27 cellular contexts compared by ENCODE assay signal in the genomic region with DNA sequence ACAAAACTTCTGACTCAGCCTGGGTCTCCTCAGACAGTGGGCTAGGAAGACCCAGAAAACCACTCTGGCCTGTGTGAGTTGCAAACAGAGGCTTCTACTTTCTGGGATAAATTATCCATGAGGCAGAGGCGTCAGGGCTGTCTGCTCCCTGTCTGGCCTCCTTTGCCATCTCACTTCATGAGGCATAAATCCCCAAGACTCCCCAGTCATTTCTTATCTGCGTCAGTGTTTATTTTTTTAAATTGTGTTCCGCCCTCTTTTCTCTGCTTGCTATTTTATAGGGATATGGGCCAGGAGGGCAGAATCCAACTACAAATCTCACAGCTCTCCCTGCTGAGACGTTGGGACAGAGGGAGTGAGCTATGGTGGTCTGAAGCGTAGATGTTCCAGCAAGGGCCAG.
"Had no signal": no experiment of that assay in that cellular context is flagged by ENCODE, and none has a peak within 500 bp of the region (broad histone marks: within the 10 kb centered on the region; RNA-seq: fewer than 3 reads in every experiment).

No MANE protein-coding gene starts in this region.

- H3K9me3 Mint-ChIP-seq: activated CD4-positive, alpha-beta memory T cell treated with anti-CD3 and anti-CD28 coated beads for 36 hours; activated naive CD8-positive, alpha-beta T cell treated with anti-CD3 and anti-CD28 coated beads, Interleukin-2, amount 10 ng/mL, durations not matched to agents 7 days and 5 days; activated T-helper 17 cell treated with anti-CD3 and anti-CD28 coated beads, Interleukin-2, amount 50 U/mL, for 72 hours; central memory CD8-positive, alpha-beta T cell; natural killer cell; T-helper 2 cell treated with Interferon-gamma antibody and Interleukin-4, amounts not matched to agents 5 μg/mL and 100 μg/mL, for 36 hours had no signal

- H3K27ac ChIP-seq: brain microvascular endothelial cell, esophagus muscularis mucosa, parathyroid adenoma, sigmoid colon, SK-N-MC had no signal

- FAIRE-seq: endothelial cell of umbilical vein, keratinocyte, TTC549 had no signal

- DNase-seq: activated CD4-positive, alpha-beta memory T cell treated with anti-CD3 and anti-CD28 coated beads for 36 hours; activated CD4-positive, alpha-beta T cell treated with anti-CD3 and anti-CD28 coated beads for 4 hours; activated CD8-positive, alpha-beta memory T cell treated with anti-CD3 and anti-CD28 coated beads, Interleukin-2, amount 10 ng/mL, durations not matched to agents 7 days and 5 days; activated naive CD4-positive, alpha-beta T cell; activated naive CD8-positive, alpha-beta T cell treated with anti-CD3 and anti-CD28 coated beads, Interleukin-2, amount 10 ng/mL, durations not matched to agents 7 days and 5 days; anterior cingulate cortex; brain microvascular endothelial cell; effector CD8-positive, alpha-beta T cell; foreskin fibroblast; hypothalamus; mesenchymal stem cell; natural killer cell; sigmoid colon; stimulated activated CD4-positive, alpha-beta T cell treated with anti-CD3 and anti-CD28 coated beads, Interleukin-1b, Interleukin-23, amount 100 ng/mL, for 48 hours; stimulated activated naive CD4-positive, alpha-beta T cell treated with Interleukin-2 at 50 U/mL for 16 hours; substantia nigra; trophoblast cell had no signal

- H3K27ac Mint-ChIP-seq: activated CD4-positive, alpha-beta memory T cell treated with anti-CD3 and anti-CD28 coated beads for 36 hours; activated CD8-positive, alpha-beta memory T cell treated with anti-CD3 and anti-CD28 coated beads, Interleukin-2, amount 10 ng/mL, durations not matched to agents 7 days and 5 days; activated naive CD8-positive, alpha-beta T cell treated with anti-CD3 and anti-CD28 coated beads, Interleukin-2, amount 10 ng/mL, durations not matched to agents 7 days and 5 days; activated T-helper 17 cell treated with anti-CD3 and anti-CD28 coated beads, Interleukin-2, amount 50 U/mL, for 72 hours; natural killer cell; T-helper 2 cell treated with Interferon-gamma antibody and Interleukin-4, amounts not matched to agents 5 μg/mL and 100 μg/mL, for 36 hours; WTC11 had no signal

- H3K27me3 ChIP-seq: brain microvascular endothelial cell, esophagus muscularis mucosa had no signal

- H3K36me3 ChIP-seq: brain microvascular endothelial cell, esophagus muscularis mucosa, sigmoid colon had no signal

- H3K4me1 ChIP-seq: parathyroid adenoma had no signal

- H3K9ac ChIP-seq: parathyroid adenoma had no signal

- H3K4me1 Mint-ChIP-seq: activated CD8-positive, alpha-beta memory T cell treated with anti-CD3 and anti-CD28 coated beads, Interleukin-2, amount 10 ng/mL, durations not matched to agents 7 days and 5 days; activated naive CD8-positive, alpha-beta T cell treated with anti-CD3 and anti-CD28 coated beads, Interleukin-2, amount 10 ng/mL, durations not matched to agents 7 days and 5 days; activated T-helper 17 cell treated with anti-CD3 and anti-CD28 coated beads, Interleukin-2, amount 50 U/mL, for 72 hours; central memory CD8-positive, alpha-beta T cell; natural killer cell had no signal

- H3K4me3 ChIP-seq: esophagus muscularis mucosa, sigmoid colon, SK-N-MC had no signal

- H3K4me3 Mint-ChIP-seq: activated CD4-positive, alpha-beta memory T cell treated with anti-CD3 and anti-CD28 coated beads for 36 hours; activated CD8-positive, alpha-beta memory T cell treated with anti-CD3 and anti-CD28 coated beads, Interleukin-2, amount 10 ng/mL, durations not matched to agents 7 days and 5 days; activated naive CD8-positive, alpha-beta T cell treated with anti-CD3 and anti-CD28 coated beads, Interleukin-2, amount 10 ng/mL, durations not matched to agents 7 days and 5 days; activated T-helper 17 cell treated with anti-CD3 and anti-CD28 coated beads, Interleukin-2, amount 50 U/mL, for 72 hours; central memory CD8-positive, alpha-beta T cell; natural killer cell; T-helper 2 cell treated with Interferon-gamma antibody and Interleukin-4, amounts not matched to agents 5 μg/mL and 100 μg/mL, for 36 hours; WTC11 had no signal

- H3K9me3 ChIP-seq: esophagus muscularis mucosa, sigmoid colon had no signal

- H3K36me3 Mint-ChIP-seq: activated CD4-positive, alpha-beta memory T cell treated with anti-CD3 and anti-CD28 coated beads for 36 hours; activated CD8-positive, alpha-beta memory T cell treated with anti-CD3 and anti-CD28 coated beads, Interleukin-2, amount 10 ng/mL, durations not matched to agents 7 days and 5 days; activated naive CD8-positive, alpha-beta T cell treated with anti-CD3 and anti-CD28 coated beads, Interleukin-2, amount 10 ng/mL, durations not matched to agents 7 days and 5 days; natural killer cell; WTC11 had no signal
